Comparison of ENCODE assay signal across 8 cellular contexts in the genomic region with DNA sequence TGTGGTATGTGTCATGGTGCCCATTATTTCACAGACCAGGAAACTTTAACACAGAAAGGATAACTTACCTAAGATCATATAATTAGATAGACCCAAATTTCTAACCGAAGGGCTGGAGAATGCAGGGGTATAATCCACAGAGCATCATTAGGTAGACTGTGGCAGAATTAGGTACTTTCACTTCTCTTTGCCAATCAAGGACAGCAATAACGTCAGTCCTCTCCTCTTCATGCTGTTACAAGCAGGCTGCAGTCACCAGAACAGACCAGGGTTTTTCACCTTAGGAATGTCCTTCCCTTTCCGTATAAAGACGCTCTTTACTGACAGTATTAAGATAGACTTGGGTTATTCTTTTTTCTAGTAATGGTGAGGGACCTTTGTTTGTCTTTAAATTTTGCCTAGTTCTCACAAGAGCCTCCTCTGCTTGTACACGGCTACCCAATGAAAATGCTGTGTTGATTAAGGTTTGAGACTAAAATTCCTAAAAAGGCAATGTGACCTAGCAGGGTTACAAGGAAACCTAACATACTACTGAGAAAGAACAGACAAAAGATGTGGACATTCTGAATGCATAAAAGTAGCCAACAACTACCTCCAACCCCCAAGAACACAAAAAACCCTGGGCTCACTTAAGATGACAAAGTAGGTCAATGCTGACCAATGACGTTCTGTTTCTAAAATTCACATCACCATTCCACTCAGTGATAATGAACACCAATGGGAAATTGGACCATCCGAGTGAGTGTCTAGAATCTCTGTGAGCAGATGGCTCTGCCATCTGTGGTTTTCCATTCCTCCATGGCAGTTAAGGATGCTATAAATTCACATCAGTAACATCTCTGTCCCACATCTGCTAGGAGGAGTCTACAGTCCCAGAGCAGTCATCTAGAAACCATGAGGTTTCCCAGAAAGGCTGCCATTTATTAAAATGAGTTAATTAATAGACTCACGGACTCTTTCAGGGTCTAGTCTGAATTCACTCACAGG. TPM values are rescaled to one million over a fixed set of nuclear protein-coding genes. Genes with fewer than 3 reads are reported as not detected.
A peak's percentile ranks its signal among the peaks of the same experiment; 100 is the strongest.
DNase-seq lines count a peak whose midpoint lies in the region; ATAC-seq and TF ChIP-seq lines count a peak whose summit lies in the region.

No MANE protein-coding gene starts in this region.

- H3K36me3 ChIP-seq in HEK293 (ENCODE audit: control insufficient read depth in 2 of 2, insufficient read depth in 1 of 2, low read length in 2 of 2) (peaks cover 4 to 17% of the 10 kb centered on the region in 2 experiments; a peak in 2 of 3 replicates), neuronal stem cell (replicated peaks in 1 of 2; ENCODE audit: control insufficient read depth in 2 of 2, insufficient read depth in 2 of 2, low read length in 2 of 2) (peaks cover 0 to 38% of the 10 kb centered on the region in 2 donors)

- CTCF ChIA-PET in HEK293 (lab: Yijun Ruan, JAX) = no interaction called here

- H3K27me3 ChIP-seq in neuronal stem cell (ENCODE audit: control insufficient read depth in 3 of 3, insufficient read depth in 3 of 3, low read depth in 1 of 3, low read length in 3 of 3) = no peaks in the 10 kb centered on the region

- peaks cover 9% of the 10 kb centered on the region for H3K4me1 ChIP-seq in HEK293 (ENCODE audit: control insufficient read depth, insufficient read depth, low read length)
- H3K4me1 ChIP-seq in neuronal stem cell (ENCODE audit: control insufficient read depth in 2 of 2, insufficient read depth in 1 of 2, low read depth in 1 of 2, low read length in 2 of 2) = peaks cover 11 to 20% of the 10 kb centered on the region in 2 donors

- ATAC-seq in GM18498 (IDR thresholded peaks at IDR 0.05; ENCODE audit: unreplicated experiment) = peak; percentile 30

- H2BK12ac ChIP-seq in neuronal stem cell (ENCODE audit: low read length) = no peak overlapping the region

- no peak overlapping the region for H2AFZ ChIP-seq in neuronal stem cell (ENCODE audit: low read length)

- H3K4me3 ChIP-seq in HEK293 (ENCODE audit: low read depth, low read length) = no peak overlapping the region
- H3K4me3 ChIP-seq in choroid plexus epithelial cell (ENCODE audit: low read depth, low read length) = peak overlapping the region; percentile 23
- H3K4me3 ChIP-seq in neuronal stem cell (ENCODE audit: low read length in 2 of 2) = peak overlapping the region in 1 of 2 donors; percentile 76

- H4K8ac ChIP-seq in neuronal stem cell (ENCODE audit: low read depth, low read length) = no peak overlapping the region

- no CpG with 5 or more reads among the region's 8 CpGs for WGBS in neuronal stem cell (ENCODE audit: extremely low coverage in 2 of 2, insufficient read length in 2 of 2, insufficient replicate concordance in 1 of 2), 2 donors

- H3K14ac ChIP-seq in neuronal stem cell (ENCODE audit: low read length) = no peak overlapping the region

- H2BK5ac ChIP-seq in neuronal stem cell (ENCODE audit: low read length) = no peak overlapping the region

- DNase-seq in NCI-H524 treated with DMSO at 0.1 percent for 48 hours (lab: John Stamatoyannopoulos, UW) (peak; percentile 87), choroid plexus epithelial cell (ENCODE audit: low read depth) (peak; percentile 55), neuronal stem cell (ENCODE audit: low spot score) (no peak), dedifferentiated amniotic fluid mesenchymal stem cell (ENCODE audit: extremely low spot score) (no peak), SW 1271 (lab: John Stamatoyannopoulos, UW) (no peak)
- DNase-seq in activated CD4-positive, alpha-beta T cell treated with anti-CD3 and anti-CD28 coated beads for 1 hour = no peak

- H3K4me2 ChIP-seq in neuronal stem cell (ENCODE audit: insufficient read depth, low read length, poor library complexity, severe bottlenecking) = peak overlapping the region; percentile 26

- H3K9me3 ChIP-seq in HEK293 (ENCODE audit: control insufficient read depth, insufficient read depth, low read depth, low read length) = no peaks in the 10 kb centered on the region
- H3K9me3 ChIP-seq in neuronal stem cell (replicated peaks in 1 of 2; ENCODE audit: control insufficient read depth in 2 of 2, insufficient read depth in 1 of 2, low read depth in 1 of 2, low read length in 2 of 2) = no peaks in the 10 kb centered on the region

- peaks cover 7% of the 10 kb centered on the region for H3K79me1 ChIP-seq in neuronal stem cell (ENCODE audit: low read depth, low read length)

- H3K23ac ChIP-seq in neuronal stem cell (ENCODE audit: low read depth, low read length, poor library complexity) = no peak overlapping the region

- H3K27ac ChIP-seq in HEK293 (ENCODE audit: extremely low read depth, low read depth, low read length) = no peak overlapping the region; the same call in 1 of the 2 replicates
- H3K27ac ChIP-seq in neuronal stem cell (replicated peaks; ENCODE audit: low read length) = no peak overlapping the region

- no peak overlapping the region for H2BK120ac ChIP-seq in neuronal stem cell (ENCODE audit: low read depth, low read length)

- H2BK15ac ChIP-seq in neuronal stem cell (ENCODE audit: low read length) = no peak overlapping the region

- TF ChIP-seq CTCF in HEK293 (tag by site-specific recombination; IDR thresholded peaks at IDR 0.05) (no peak), choroid plexus epithelial cell (conservative IDR thresholded peaks at IDR 0.05; ENCODE audit: low read depth, low read length) (no peak)

- no peak overlapping the region for H3K18ac ChIP-seq in neuronal stem cell (ENCODE audit: low read length)

- POLR2A ChIA-PET in HEK293 (lab: Yijun Ruan, JAX) = no interaction called here

- H3K4ac ChIP-seq in neuronal stem cell (ENCODE audit: low read length) = no peak overlapping the region

- no peak overlapping the region for H2AK5ac ChIP-seq in neuronal stem cell (ENCODE audit: low read depth, low read length)

- no peak overlapping the region for H4K91ac ChIP-seq in neuronal stem cell (ENCODE audit: low read depth, low read length, poor library complexity)

- no peak overlapping the region for H3K9ac ChIP-seq in neuronal stem cell (ENCODE audit: low read depth, low read length, poor library complexity)

TF ChIP-seq in HEK293, 187 proteins besides CTCF, POLR2A, EP300 and RAD21:
- TF ChIP-seq ZBTB21 (tag by site-specific recombination; IDR thresholded peaks at IDR 0.05) = 0 out of 2 replicates have a peak, but pooled peaks have one; percentile 32
- TF ChIP-seq ZNF138 (tag by site-specific recombination; IDR thresholded peaks at IDR 0.05; ENCODE audit: borderline replicate concordance) = no peak
- peak; percentile 52; the same call in 1 of the 2 replicates for TF ChIP-seq ZBTB17 (tag by site-specific recombination; IDR thresholded peaks at IDR 0.05)
- peak; percentile 61; the same call in 1 of the 2 replicates for TF ChIP-seq ZNF629 (tag by site-specific recombination; IDR thresholded peaks at IDR 0.05)

RNA-seq across cellular contexts. Expression of gene PDIA6, which starts 2.1 kb away (rescaled TPM):
- polyA plus RNA-seq in neuronal stem cell (2013, experiment 1 of 2) = 174 TPM
- polyA plus RNA-seq in neuronal stem cell (2013, experiment 2 of 2) = 169 TPM

Comparison
In these comparisons a context has a peak if more than half of its experiments do, and no peak if none do; other contexts are left out.
1. DNase-seq: peak in NCI-H524 treated with DMSO at 0.1 percent for 48 hours (single experiment) and choroid plexus epithelial cell (single experiment); none in neuronal stem cell (single experiment), dedifferentiated amniotic fluid mesenchymal stem cell (single experiment), SW 1271 (0 of 2) and activated CD4-positive, alpha-beta T cell treated with anti-CD3 and anti-CD28 coated beads for 1 hour (single experiment).